ENCODE assay signal across 15 cellular contexts in genomic region chr2:171513719-171514160, GRCh38. TPM values are rescaled to one million over a fixed set of nuclear protein-coding genes. Genes with fewer than 3 reads are reported as not detected.
A peak's percentile ranks its signal among the peaks of the same experiment; 100 is the strongest.
DNase-seq lines count a peak whose midpoint lies in the region; ATAC-seq and TF ChIP-seq lines count a peak whose summit lies in the region.
"Had no signal": no experiment of that assay in that cellular context is flagged by ENCODE, and none has a peak within 500 bp of the region (broad histone marks: within the 10 kb centered on the region; RNA-seq: fewer than 3 reads in every experiment).

No MANE protein-coding gene starts in this region.

- DNase-seq in Right ventricle myocardium inferior (ENCODE audit: missing footprints) (no peak), right cardiac atrium (no peak), KBM-7 (peak; percentile 74), activated B cell treated with CpG ODN at 0.5 μM for 24 hours (no peak), type B pancreatic cell (ENCODE audit: extremely low spot score, unreplicated experiment) (no peak), mucosa of gallbladder (ENCODE audit: low spot score) (no peak)
- DNase-seq in stimulated activated CD4-positive, alpha-beta T cell treated with anti-CD3 and anti-CD28 coated beads, Interleukin-4, amount 100 ng/mL, for 1 hour = no peak
- DNase-seq: activated CD4-positive, alpha-beta T cell treated with anti-CD3 and anti-CD28 coated beads for 48 hours; glutamatergic neuron; NCI-H1105 treated with DMSO at 0.1 percent for 48 hours; NCI-H526 treated with DMSO at 0.1 percent for 48 hours; SK-N-SH; upper lobe of left lung had no signal

- ATAC-seq in Right ventricle myocardium inferior = peak; percentile 34
- no peak for ATAC-seq in right cardiac atrium
- ATAC-seq in activated B cell treated with CpG ODN at 0.5 μM for 24 hours (ENCODE audit: low read depth) = peak; percentile 21
- ATAC-seq in HG03039 (IDR thresholded peaks at IDR 0.05; ENCODE audit: unreplicated experiment) = no peak
- ATAC-seq: activated T-helper 17 cell treated with anti-CD3 and anti-CD28 coated beads, Interleukin-2, amount 50 U/mL, for 72 hours had no signal

- H3K27me3 Mint-ChIP-seq in activated B cell treated with CpG ODN at 0.5 μM for 24 hours (peaks cover 5% of the 10 kb centered on the region), type B pancreatic cell (peaks cover 9% of the 10 kb centered on the region)

- POLR2A ChIA-PET in activated B cell treated with CpG ODN at 0.5 μM for 24 hours (lab: Charles Lee) = no interaction called here

- in situ Hi-C loops in KBM-7 (cut with MboI; ENCODE audit: low pct_unique_long_range_greater_than_20kb, low sequenced_read_pairs) = no loop called here

- peaks cover 13% of the 10 kb centered on the region for H3K4me1 Mint-ChIP-seq in activated B cell treated with CpG ODN at 0.5 μM for 24 hours
- no peaks in the 10 kb centered on the region for H3K4me1 Mint-ChIP-seq in type B pancreatic cell (ENCODE audit: unreplicated experiment)

- CTCF ChIA-PET in activated B cell treated with CpG ODN at 0.5 μM for 24 hours (lab: Charles Lee) = no interaction called here

- H3K27ac ChIP-seq in right cardiac atrium (ENCODE audit: low read length) = no peak overlapping the region
- H3K27ac ChIP-seq: upper lobe of left lung had no signal

- WGBS in right cardiac atrium = 62% methylated on average over 3 of the region's 3 CpGs

- H3K4me3 ChIP-seq in right cardiac atrium (ENCODE audit: low read length) = no peak overlapping the region
- H3K4me3 ChIP-seq: upper lobe of left lung had no signal

- H3K27me3 ChIP-seq in right cardiac atrium (ENCODE audit: control insufficient read depth, insufficient read depth) = no peaks in the 10 kb centered on the region
- H3K27me3 ChIP-seq: upper lobe of left lung had no signal

- H3K9me3 Mint-ChIP-seq in activated B cell treated with CpG ODN at 0.5 μM for 24 hours (no peaks in the 10 kb centered on the region), type B pancreatic cell (no peaks in the 10 kb centered on the region)
- H3K9me3 Mint-ChIP-seq: activated T-helper 17 cell treated with anti-CD3 and anti-CD28 coated beads, Interleukin-2, amount 50 U/mL, for 72 hours had no signal

- H3K27ac Mint-ChIP-seq in activated B cell treated with CpG ODN at 0.5 μM for 24 hours (no peak overlapping the region), type B pancreatic cell (peak overlapping the region; percentile 13)
- H3K27ac Mint-ChIP-seq: activated T-helper 17 cell treated with anti-CD3 and anti-CD28 coated beads, Interleukin-2, amount 50 U/mL, for 72 hours had no signal

- no peaks in the 10 kb centered on the region for H3K36me3 Mint-ChIP-seq in activated B cell treated with CpG ODN at 0.5 μM for 24 hours (ENCODE audit: low read depth)
- no peaks in the 10 kb centered on the region for H3K36me3 Mint-ChIP-seq in type B pancreatic cell

- intact Hi-C loops in Right ventricle myocardium inferior (cut with DNase I) = no loop called here
- intact Hi-C loops in right cardiac atrium (cut with DNase I) = no loop called here
- intact Hi-C loops in activated B cell treated with CpG ODN at 0.5 μM for 24 hours (cut with micrococcal nuclease) = no loop called here

- H3K4me3 Mint-ChIP-seq in activated B cell treated with CpG ODN at 0.5 μM for 24 hours (no peak overlapping the region), type B pancreatic cell (no peak overlapping the region)
- H3K4me3 Mint-ChIP-seq: activated T-helper 17 cell treated with anti-CD3 and anti-CD28 coated beads, Interleukin-2, amount 50 U/mL, for 72 hours had no signal

- H3K4me1 ChIP-seq in right cardiac atrium (ENCODE audit: control insufficient read depth, insufficient read depth, low read length) = no peaks in the 10 kb centered on the region
- H3K4me1 ChIP-seq: upper lobe of left lung had no signal

- TF ChIP-seq CTCF in activated B cell treated with CpG ODN at 0.5 μM for 24 hours (IDR thresholded peaks at IDR 0.05) (no peak), type B pancreatic cell (conservative IDR thresholded peaks at IDR 0.05) (no peak)

- no peaks in the 10 kb centered on the region for H3K9me3 ChIP-seq in right cardiac atrium (ENCODE audit: control insufficient read depth, low read length)
- H3K9me3 ChIP-seq: SK-N-SH, upper lobe of left lung had no signal

RNA-seq across cellular contexts. Expression of gene CYBRD1, which starts 8.5 kb away (rescaled TPM):
- total RNA-seq in Right ventricle myocardium inferior = 69.8 TPM
- total RNA-seq in right cardiac atrium = 100 to 1,000 TPM in 3 of 4 donors, 10 to 100 TPM in 1; 90.8 to 138 (median 119) TPM
- polyA plus RNA-seq in right cardiac atrium = 88.3 TPM
- total RNA-seq in activated B cell treated with CpG ODN at 0.5 μM for 24 hours = 0.32 and 0.33 TPM in 2 replicates
- 12.9 and 21.1 TPM in 2 replicates for total RNA-seq in type B pancreatic cell (ENCODE audit: low replicate concordance)
- total RNA-seq in mucosa of gallbladder = 126 TPM

Comparison
In these comparisons a context has a peak if more than half of its experiments do, and no peak if none do; other contexts are left out.
1. ATAC-seq: peak in Right ventricle myocardium inferior (single experiment) and activated B cell treated with CpG ODN at 0.5 μM for 24 hours (single experiment); none in right cardiac atrium (0 of 2) and HG03039 (single experiment).
2. RNA of gene CYBRD1, which starts 8.5 kb away (total RNA-seq): 126 TPM in mucosa of gallbladder (single experiment), 90.8 to 138 TPM in right cardiac atrium, 69.8 TPM in Right ventricle myocardium inferior (single experiment) and 12.9 to 21.1 TPM in type B pancreatic cell; 0.32 to 0.33 TPM in activated B cell treated with CpG ODN at 0.5 μM for 24 hours; every median in the first group is over 10 times any median in the second.